In genomic region chr16:54286330-54287017, GRCh38 we compare ENCODE assay signal across 1 cellular context.
TF ChIP-seq lines count a peak whose summit lies in the region.

Gene IRX3, minus strand, starts transcription at chr16:54286787. Its CDS starts 737 bp downstream, at chr16:54286050.

TF ChIP-seq in H1, 55 proteins besides CTCF, POLR2A, EP300 and RAD21 (continued from another document):
- TF ChIP-seq MAFK (IDR thresholded peaks at IDR 0.05; ENCODE audit: low read depth, low read length) (no peak), BRCA1 (IDR thresholded peaks at IDR 0.05; ENCODE audit: low read depth, low read length) (no peak), KDM5A (IDR thresholded peaks at IDR 0.05; ENCODE audit: low read length) (no peak), TAF1 (IDR thresholded peaks at IDR 0.05; ENCODE audit: low read depth, low read length) (no peak), CREB1 (IDR thresholded peaks at IDR 0.05) (peak; percentile 77), CBX5 (IDR thresholded peaks at IDR 0.05; ENCODE audit: low read depth, low read length) (no peak), RFX5 (IDR thresholded peaks at IDR 0.05; ENCODE audit: borderline replicate concordance, low read depth, low read length) (no peak), SIRT6 (IDR thresholded peaks at IDR 0.05; ENCODE audit: low read length) (no peak), TAF7 (optimal IDR thresholded peaks at IDR 0.05; ENCODE audit: borderline replicate concordance, low read depth, low read length) (no peak), FOSL1 (IDR thresholded peaks at IDR 0.05; ENCODE audit: insufficient read depth, low read depth, low read length) (no peak), POLR2AphosphoS5 (IDR thresholded peaks at IDR 0.05; ENCODE audit: low read depth, low read length) (no peak), SP2 (IDR thresholded peaks at IDR 0.05; ENCODE audit: low read length) (no peak), RBBP5 (IDR thresholded peaks at IDR 0.05; ENCODE audit: borderline replicate concordance, low read depth, low read length) (0 out of 2 replicates have a peak, but pooled peaks have one; percentile 0), SP4 (IDR thresholded peaks at IDR 0.05; ENCODE audit: low read length) (no peak; the same call in 1 of the 2 replicates), ATF3 (IDR thresholded peaks at IDR 0.05; ENCODE audit: insufficient read depth, low read depth, low read length) (no peak), CEBPB (IDR thresholded peaks at IDR 0.05; ENCODE audit: low read depth, low read length) (no peak), CHD1 (IDR thresholded peaks at IDR 0.05; ENCODE audit: low read depth, low read length) (no peak), EGR1 (IDR thresholded peaks at IDR 0.05; ENCODE audit: borderline replicate concordance, low read depth, low read length) (peak; percentile 80), SIN3A (conservative IDR thresholded peaks at IDR 0.05 in 1 of 2, IDR thresholded peaks at IDR 0.05 in 1 of 2; ENCODE audit: low read depth in 1 of 2, low read length in 2 of 2) (no peak), TCF12 (IDR thresholded peaks at IDR 0.05; ENCODE audit: low read depth, low read length) (no peak), ASH2L (IDR thresholded peaks at IDR 0.05; ENCODE audit: low read length) (peak; percentile 83), SIX5 (IDR thresholded peaks at IDR 0.05; ENCODE audit: low read depth, low read length) (no peak), JUND (IDR thresholded peaks at IDR 0.05; ENCODE audit: low read length) (no peak), HDAC6 (IDR thresholded peaks at IDR 0.05; ENCODE audit: low read depth, low read length) (no peak), SUZ12 (IDR thresholded peaks at IDR 0.05; ENCODE audit: low read length) (peak; percentile 21; the same call in 1 of the 2 replicates), BACH1 (IDR thresholded peaks at IDR 0.05; ENCODE audit: low read length) (peak; percentile 56), HDAC2 (IDR thresholded peaks at IDR 0.05; ENCODE audit: borderline replicate concordance in 1 of 2, low read depth in 2 of 2, low read length in 2 of 2) (no peak; a peak in 1 of 4 replicates), SAP30 (IDR thresholded peaks at IDR 0.05; ENCODE audit: insufficient read depth, insufficient replicate concordance, low read length) (no peak), BCL11A (IDR thresholded peaks at IDR 0.05; ENCODE audit: low read depth in 2 of 2, low read length in 2 of 2) (no peak), TEAD4 (IDR thresholded peaks at IDR 0.05; ENCODE audit: low read depth, low read length) (no peak), RNF2 (IDR thresholded peaks at IDR 0.05; ENCODE audit: borderline replicate concordance, low read depth, low read length, missing control alignments, poor library complexity, severe bottlenecking) (no peak)
- TF ChIP-seq, protein P1, sequence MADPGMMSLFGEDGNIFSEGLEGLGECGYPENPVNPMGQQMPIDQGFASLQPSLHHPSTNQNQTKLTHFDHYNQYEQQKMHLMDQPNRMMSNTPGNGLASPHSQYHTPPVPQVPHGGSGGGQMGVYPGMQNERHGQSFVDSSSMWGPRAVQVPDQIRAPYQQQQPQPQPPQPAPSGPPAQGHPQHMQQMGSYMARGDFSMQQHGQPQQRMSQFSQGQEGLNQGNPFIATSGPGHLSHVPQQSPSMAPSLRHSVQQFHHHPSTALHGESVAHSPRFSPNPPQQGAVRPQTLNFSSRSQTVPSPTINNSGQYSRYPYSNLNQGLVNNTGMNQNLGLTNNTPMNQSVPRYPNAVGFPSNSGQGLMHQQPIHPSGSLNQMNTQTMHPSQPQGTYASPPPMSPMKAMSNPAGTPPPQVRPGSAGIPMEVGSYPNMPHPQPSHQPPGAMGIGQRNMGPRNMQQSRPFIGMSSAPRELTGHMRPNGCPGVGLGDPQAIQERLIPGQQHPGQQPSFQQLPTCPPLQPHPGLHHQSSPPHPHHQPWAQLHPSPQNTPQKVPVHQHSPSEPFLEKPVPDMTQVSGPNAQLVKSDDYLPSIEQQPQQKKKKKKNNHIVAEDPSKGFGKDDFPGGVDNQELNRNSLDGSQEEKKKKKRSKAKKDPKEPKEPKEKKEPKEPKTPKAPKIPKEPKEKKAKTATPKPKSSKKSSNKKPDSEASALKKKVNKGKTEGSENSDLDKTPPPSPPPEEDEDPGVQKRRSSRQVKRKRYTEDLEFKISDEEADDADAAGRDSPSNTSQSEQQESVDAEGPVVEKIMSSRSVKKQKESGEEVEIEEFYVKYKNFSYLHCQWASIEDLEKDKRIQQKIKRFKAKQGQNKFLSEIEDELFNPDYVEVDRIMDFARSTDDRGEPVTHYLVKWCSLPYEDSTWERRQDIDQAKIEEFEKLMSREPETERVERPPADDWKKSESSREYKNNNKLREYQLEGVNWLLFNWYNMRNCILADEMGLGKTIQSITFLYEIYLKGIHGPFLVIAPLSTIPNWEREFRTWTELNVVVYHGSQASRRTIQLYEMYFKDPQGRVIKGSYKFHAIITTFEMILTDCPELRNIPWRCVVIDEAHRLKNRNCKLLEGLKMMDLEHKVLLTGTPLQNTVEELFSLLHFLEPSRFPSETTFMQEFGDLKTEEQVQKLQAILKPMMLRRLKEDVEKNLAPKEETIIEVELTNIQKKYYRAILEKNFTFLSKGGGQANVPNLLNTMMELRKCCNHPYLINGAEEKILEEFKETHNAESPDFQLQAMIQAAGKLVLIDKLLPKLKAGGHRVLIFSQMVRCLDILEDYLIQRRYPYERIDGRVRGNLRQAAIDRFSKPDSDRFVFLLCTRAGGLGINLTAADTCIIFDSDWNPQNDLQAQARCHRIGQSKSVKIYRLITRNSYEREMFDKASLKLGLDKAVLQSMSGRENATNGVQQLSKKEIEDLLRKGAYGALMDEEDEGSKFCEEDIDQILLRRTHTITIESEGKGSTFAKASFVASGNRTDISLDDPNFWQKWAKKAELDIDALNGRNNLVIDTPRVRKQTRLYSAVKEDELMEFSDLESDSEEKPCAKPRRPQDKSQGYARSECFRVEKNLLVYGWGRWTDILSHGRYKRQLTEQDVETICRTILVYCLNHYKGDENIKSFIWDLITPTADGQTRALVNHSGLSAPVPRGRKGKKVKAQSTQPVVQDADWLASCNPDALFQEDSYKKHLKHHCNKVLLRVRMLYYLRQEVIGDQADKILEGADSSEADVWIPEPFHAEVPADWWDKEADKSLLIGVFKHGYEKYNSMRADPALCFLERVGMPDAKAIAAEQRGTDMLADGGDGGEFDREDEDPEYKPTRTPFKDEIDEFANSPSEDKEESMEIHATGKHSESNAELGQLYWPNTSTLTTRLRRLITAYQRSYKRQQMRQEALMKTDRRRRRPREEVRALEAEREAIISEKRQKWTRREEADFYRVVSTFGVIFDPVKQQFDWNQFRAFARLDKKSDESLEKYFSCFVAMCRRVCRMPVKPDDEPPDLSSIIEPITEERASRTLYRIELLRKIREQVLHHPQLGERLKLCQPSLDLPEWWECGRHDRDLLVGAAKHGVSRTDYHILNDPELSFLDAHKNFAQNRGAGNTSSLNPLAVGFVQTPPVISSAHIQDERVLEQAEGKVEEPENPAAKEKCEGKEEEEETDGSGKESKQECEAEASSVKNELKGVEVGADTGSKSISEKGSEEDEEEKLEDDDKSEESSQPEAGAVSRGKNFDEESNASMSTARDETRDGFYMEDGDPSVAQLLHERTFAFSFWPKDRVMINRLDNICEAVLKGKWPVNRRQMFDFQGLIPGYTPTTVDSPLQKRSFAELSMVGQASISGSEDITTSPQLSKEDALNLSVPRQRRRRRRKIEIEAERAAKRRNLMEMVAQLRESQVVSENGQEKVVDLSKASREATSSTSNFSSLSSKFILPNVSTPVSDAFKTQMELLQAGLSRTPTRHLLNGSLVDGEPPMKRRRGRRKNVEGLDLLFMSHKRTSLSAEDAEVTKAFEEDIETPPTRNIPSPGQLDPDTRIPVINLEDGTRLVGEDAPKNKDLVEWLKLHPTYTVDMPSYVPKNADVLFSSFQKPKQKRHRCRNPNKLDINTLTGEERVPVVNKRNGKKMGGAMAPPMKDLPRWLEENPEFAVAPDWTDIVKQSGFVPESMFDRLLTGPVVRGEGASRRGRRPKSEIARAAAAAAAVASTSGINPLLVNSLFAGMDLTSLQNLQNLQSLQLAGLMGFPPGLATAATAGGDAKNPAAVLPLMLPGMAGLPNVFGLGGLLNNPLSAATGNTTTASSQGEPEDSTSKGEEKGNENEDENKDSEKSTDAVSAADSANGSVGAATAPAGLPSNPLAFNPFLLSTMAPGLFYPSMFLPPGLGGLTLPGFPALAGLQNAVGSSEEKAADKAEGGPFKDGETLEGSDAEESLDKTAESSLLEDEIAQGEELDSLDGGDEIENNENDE (IDR thresholded peaks at IDR 0.05; ENCODE audit: insufficient replicate concordance, low read length): no peak
- TF ChIP-seq, protein P2, sequence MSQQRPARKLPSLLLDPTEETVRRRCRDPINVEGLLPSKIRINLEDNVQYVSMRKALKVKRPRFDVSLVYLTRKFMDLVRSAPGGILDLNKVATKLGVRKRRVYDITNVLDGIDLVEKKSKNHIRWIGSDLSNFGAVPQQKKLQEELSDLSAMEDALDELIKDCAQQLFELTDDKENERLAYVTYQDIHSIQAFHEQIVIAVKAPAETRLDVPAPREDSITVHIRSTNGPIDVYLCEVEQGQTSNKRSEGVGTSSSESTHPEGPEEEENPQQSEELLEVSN (IDR thresholded peaks at IDR 0.05): no peak
